Comparison of ENCODE assay signal across 14 cellular contexts in the genomic region with DNA sequence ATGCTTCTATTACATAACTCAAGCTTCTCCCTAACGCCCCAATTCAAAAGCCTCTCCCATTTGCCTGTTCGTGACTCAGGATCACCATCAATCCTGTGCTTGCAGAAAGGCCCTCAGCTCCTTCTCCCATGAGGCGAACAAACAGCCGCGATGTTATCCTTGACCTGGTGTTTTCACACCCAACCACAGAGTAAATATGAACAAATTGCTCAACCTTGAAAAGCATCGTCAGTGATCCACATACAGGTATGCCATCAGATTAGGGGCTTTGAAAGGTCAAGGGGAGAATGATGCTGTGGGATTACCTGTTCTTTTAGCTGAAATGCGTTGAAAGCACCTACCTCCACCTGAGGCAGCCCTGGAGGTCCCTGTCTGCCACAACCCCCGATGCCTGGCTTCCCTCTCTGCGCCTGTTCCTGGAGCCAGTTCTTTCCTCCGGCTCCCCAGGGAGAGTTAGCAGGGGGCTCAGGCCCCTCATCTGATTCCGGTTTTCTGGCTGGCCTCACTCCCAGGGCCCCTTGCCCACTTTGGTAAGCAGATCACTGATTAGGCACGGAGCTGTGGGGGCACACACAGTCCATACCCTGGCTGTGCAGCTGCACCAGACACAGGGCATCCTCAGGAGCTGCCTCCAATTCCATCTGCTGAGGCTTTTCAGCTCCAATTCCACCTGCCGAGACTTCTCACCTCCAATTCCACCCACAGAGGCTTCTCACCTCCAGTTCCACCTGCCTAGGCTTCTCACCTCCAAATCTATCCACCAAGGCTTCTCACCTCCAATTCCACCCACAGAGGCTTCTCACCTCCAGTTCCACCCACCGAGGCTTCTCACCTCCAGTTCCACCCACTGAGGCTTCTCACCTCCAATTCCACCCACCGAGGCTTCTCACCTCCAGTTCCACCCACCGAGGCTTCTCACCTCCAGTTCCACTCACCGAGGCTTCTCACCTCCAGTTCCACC. TPM values are rescaled to one million over a fixed set of nuclear protein-coding genes. Genes with fewer than 3 reads are reported as not detected.
A peak's percentile ranks its signal among the peaks of the same experiment; 100 is the strongest.
DNase-seq lines count a peak whose midpoint lies in the region; ATAC-seq, FAIRE-seq and TF ChIP-seq lines count a peak whose summit lies in the region.
"Had no signal": no experiment of that assay in that cellular context is flagged by ENCODE, and none has a peak within 500 bp of the region (broad histone marks: within the 10 kb centered on the region; RNA-seq: fewer than 3 reads in every experiment).

No MANE protein-coding gene starts in this region.

- H3K36me3 Mint-ChIP-seq in HFFc6 (ENCODE audit: low read depth) = no peaks in the 10 kb centered on the region

- no peak overlapping the region for H3K27ac Mint-ChIP-seq in HFFc6

- H3K4me3 ChIP-seq in left ventricle myocardium inferior (no peak overlapping the region), HepG2 (replicated peaks in 1 of 3; ENCODE audit: insufficient read depth in 1 of 3, low read depth in 2 of 3, low read length in 3 of 3) (no peak overlapping the region)

- TF ChIP-seq POLR2A in HepG2 (IDR thresholded peaks at IDR 0.05; ENCODE audit: insufficient read depth in 1 of 2, low read depth in 2 of 2, low read length in 2 of 2) (no peak), H54 (IDR thresholded peaks at IDR 0.05; ENCODE audit: low read depth, low read length) (no peak)

- peaks cover 18% of the 10 kb centered on the region for H3K27me3 Mint-ChIP-seq in HFFc6 (ENCODE audit: insufficient read depth)

- peaks cover 14% of the 10 kb centered on the region for H3K4me1 Mint-ChIP-seq in HFFc6 (ENCODE audit: low read depth)
- H3K4me1 Mint-ChIP-seq: naive thymus-derived CD8-positive, alpha-beta T cell had no signal

- peaks cover 5% of the 10 kb centered on the region; the same call in 1 of the 2 replicates for H3K9me3 Mint-ChIP-seq in HFFc6

- H3K27me3 ChIP-seq in left ventricle myocardium inferior (ENCODE audit: low read depth) (peaks cover 75% of the 10 kb centered on the region), HepG2 (ENCODE audit: control insufficient read depth in 1 of 2, insufficient read depth in 2 of 2, low read length in 2 of 2) (peaks cover 4 to 46% of the 10 kb centered on the region in 2 experiments; a peak in 4 of 5 replicates)

- H3K4me1 ChIP-seq in left ventricle myocardium inferior (no peaks in the 10 kb centered on the region), HepG2 (ENCODE audit: insufficient read depth, low read length) (peaks cover 44% of the 10 kb centered on the region)

- no peak overlapping the region for H2AFZ ChIP-seq in HepG2 (ENCODE audit: low read length)

- H3K79me2 ChIP-seq in HepG2 (ENCODE audit: insufficient read depth, low read length) = no peaks in the 10 kb centered on the region

- POLR2A ChIA-PET in HepG2 (lab: Yijun Ruan, JAX) = interaction anchor here (0.6 to 0.7 kb wide), 2 partner anchors 38 to 40 kb away, joined by 3 read pairs; no protein-coding TSS in a partner anchor

- CTCF ChIA-PET in HepG2 (lab: Yijun Ruan, JAX; ENCODE audit: low intra/inter-chr PET ratio, low total read pairs) = no interaction called here

- no peak overlapping the region for H3K9ac ChIP-seq in HepG2 (ENCODE audit: insufficient read depth, low read depth, low read length)
- H3K9ac ChIP-seq: KMS-11 had no signal

- H4K20me1 ChIP-seq in HepG2 (ENCODE audit: insufficient read depth, low read length) = no peaks in the 10 kb centered on the region

- TF ChIP-seq CTCF in left ventricle myocardium inferior (IDR thresholded peaks at IDR 0.05; ENCODE audit: borderline replicate concordance) = no peak
- TF ChIP-seq CTCF in HepG2 (CRISPR knock-in tag; IDR thresholded peaks at IDR 0.05) = no peak; the same call in 1 of the 2 replicates
- no peak for TF ChIP-seq CTCF in HFFc6 (IDR thresholded peaks at IDR 0.05)

- peak; percentile 58 for FAIRE-seq in HepG2 (lab: Jason Lieb, UNC)
- no peak for FAIRE-seq in H54 (lab: Jason Lieb, UNC)
- FAIRE-seq: keratinocyte had no signal

- H3K9me3 ChIP-seq in left ventricle myocardium inferior (replicated peaks) = peaks cover 12% of the 10 kb centered on the region
- H3K9me3 ChIP-seq in HepG2 (ENCODE audit: low read length) = 0 out of 2 replicates have a peak, but pooled peaks cover 4% of the 10 kb centered on the region

- no TSS peak for BruUV-seq in HepG2 (replicated peaks; lab: Mats Ljungman, UMichigan)

- H3K4me2 ChIP-seq in HepG2 (ENCODE audit: low read depth, low read length) = peak overlapping the region; percentile 43
- H3K4me2 ChIP-seq: KMS-11 had no signal

- in situ Hi-C loops in HepG2 (cut with HindIII; ENCODE audit: extremely low pct_ligation_motif_present, low pct_unique_long_range_greater_than_20kb) = no loop called here

- H3K36me3 ChIP-seq in left ventricle myocardium inferior = no peaks in the 10 kb centered on the region
- H3K36me3 ChIP-seq in HepG2 (replicated peaks in 1 of 2; ENCODE audit: control insufficient read depth in 1 of 2, insufficient read depth in 2 of 2, low read length in 2 of 2) = no peaks in the 10 kb centered on the region

- H3K4me3 Mint-ChIP-seq in HFFc6 = no peak overlapping the region
- H3K4me3 Mint-ChIP-seq: naive thymus-derived CD8-positive, alpha-beta T cell had no signal

- peak; percentile 78 for ATAC-seq in HepG2
- ATAC-seq: naive thymus-derived CD8-positive, alpha-beta T cell had no signal

- 26% methylated on average over 16 of the region's 17 CpGs for WGBS in HepG2 (ENCODE audit: low lambda C conversion rate)

- TF ChIP-seq EP300 in HepG2 (IDR thresholded peaks at IDR 0.05; ENCODE audit: low read depth in 2 of 2, low read length in 2 of 2) (peak; percentile 33 to 89; a peak in 2 of 4 replicates), HepG2 (CRISPR knock-in tag; IDR thresholded peaks at IDR 0.05; ENCODE audit: borderline replicate concordance) (peak; percentile 82)

- H3K27ac ChIP-seq in left ventricle myocardium inferior (replicated peaks) (no peak overlapping the region), HepG2 (ENCODE audit: extremely low read length, insufficient read depth, low read length) (no peak overlapping the region)
- H3K27ac ChIP-seq: KMS-11 had no signal

- intact Hi-C loops in cardiac septum (cut with DNase I) = no loop called here
- intact Hi-C loops in left ventricle myocardium inferior (cut with micrococcal nuclease) = no loop called here
- intact Hi-C loops in HepG2 (cut with micrococcal nuclease; ENCODE audit: unreplicated experiment) = loop anchor here (5.0 kb wide), 1 partner anchor 35 kb away; no protein-coding TSS in a partner anchor

- no peak for TF ChIP-seq RAD21 in HepG2 (CRISPR knock-in tag; IDR thresholded peaks at IDR 0.05)

- peak; percentile 60 for DNase-seq in cardiac septum (ENCODE audit: low spot score)
- no peak for DNase-seq in left ventricle myocardium inferior
- peak; percentile 32 for DNase-seq in SW480 (ENCODE audit: low spot score)
- peak; percentile 89 for DNase-seq in HepG2 (ENCODE audit: low spot score)
- DNase-seq in ureter (ENCODE audit: low spot score) = peak; percentile 68
- no peak for DNase-seq in HFFc6
- no peak for DNase-seq in H54 (ENCODE audit: insufficient read length, low spot score)
- DNase-seq in amygdala (lab: John Stamatoyannopoulos, UW) = no peak
- DNase-seq: HCEC 1CT, NCI-H446, SHP77 treated with DMSO at 0.1 percent for 48 hours had no signal

TF ChIP-seq in HepG2, 621 proteins besides CTCF, POLR2A, EP300 and RAD21 (continues in another document):
- TF ChIP-seq KDM5A (IDR thresholded peaks at IDR 0.05; ENCODE audit: borderline replicate concordance, low read length) = no peak
- no peak for TF ChIP-seq TOE1 (CRISPR knock-in tag; IDR thresholded peaks at IDR 0.05)
- peak in 1 of 2 experiments; percentile 83; a peak in 2 of 4 replicates for TF ChIP-seq KLF16 (CRISPR knock-in tag; IDR thresholded peaks at IDR 0.05)
- TF ChIP-seq MIER2 (CRISPR knock-in tag; IDR thresholded peaks at IDR 0.05) = peak; percentile 67
- TF ChIP-seq ZNF160 (CRISPR knock-in tag; IDR thresholded peaks at IDR 0.05) = no peak
- TF ChIP-seq, protein P1, sequence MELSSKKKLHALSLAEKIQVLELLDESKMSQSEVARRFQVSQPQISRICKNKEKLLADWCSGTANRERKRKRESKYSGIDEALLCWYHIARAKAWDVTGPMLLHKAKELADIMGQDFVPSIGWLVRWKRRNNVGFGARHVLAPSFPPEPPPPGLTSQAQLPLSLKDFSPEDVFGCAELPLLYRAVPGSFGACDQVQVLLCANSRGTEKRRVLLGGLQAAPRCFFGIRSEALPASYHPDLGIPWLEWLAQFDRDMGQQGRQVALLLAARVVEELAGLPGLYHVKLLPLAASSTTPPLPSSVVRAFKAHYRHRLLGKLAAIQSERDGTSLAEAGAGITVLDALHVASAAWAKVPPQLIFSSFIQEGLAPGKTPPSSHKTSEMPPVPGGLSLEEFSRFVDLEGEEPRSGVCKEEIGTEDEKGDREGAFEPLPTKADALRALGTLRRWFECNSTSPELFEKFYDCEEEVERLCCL (CRISPR knock-in tag; IDR thresholded peaks at IDR 0.05; ENCODE audit: borderline replicate concordance) = no peak
- TF ChIP-seq ZNF282 (IDR thresholded peaks at IDR 0.05; ENCODE audit: partially characterized antibody) = no peak

RNA-seq across cellular contexts. Expression of gene ODC1, which starts 39.3 kb away (rescaled TPM):
- total RNA-seq in cardiac septum (58.0 TPM), left ventricle myocardium inferior (41.7 TPM), HepG2 (2016; rRNA removed; fragmentation: Illumina TruSeq; extraction: Trizol) (371 and 422 TPM in 2 replicates), ureter (85.3 TPM)
- total RNA-seq in HepG2 (2016; cell fraction: cytosol; rRNA removed; fragmentation: Illumina TruSeq; extraction: Trizol; ENCODE audit: low read depth) = 747 and 845 TPM in 2 replicates
- 382 and 405 TPM in 2 replicates for total RNA-seq in HepG2 (2016; cell fraction: insoluble cytoplasmic fraction; rRNA removed; fragmentation: Illumina TruSeq; extraction: Trizol)
- total RNA-seq in HepG2 (2016; cell fraction: membrane; rRNA removed; fragmentation: Illumina TruSeq; extraction: Trizol) = 1,179 and 1,380 TPM in 2 replicates
- total RNA-seq in HepG2 (2016; cell fraction: nucleus; rRNA removed; fragmentation: Illumina TruSeq; extraction: Trizol) = 154 and 170 TPM in 2 replicates
- polyA plus RNA-seq in HepG2 (2011; rRNA removed) = 105 and 142 TPM in 2 replicates
- polyA plus RNA-seq in HepG2 (2011; cell fraction: cytosol; rRNA removed) = 93.6 and 131 TPM in 2 replicates
- polyA plus RNA-seq in HepG2 (2011; cell fraction: nucleus; rRNA removed) = 44.5 and 56.5 TPM in 2 replicates
- polyA plus RNA-seq in HepG2 (2012) = 108 and 109 TPM in 2 replicates
- polyA plus RNA-seq in HepG2 (2016; cell fraction: cytosol; fragmentation: Illumina TruSeq; extraction: Trizol; ENCODE audit: low read depth) = 923 and 940 TPM in 2 replicates
- 367 and 392 TPM in 2 replicates for polyA plus RNA-seq in HepG2 (2016; cell fraction: insoluble cytoplasmic fraction; fragmentation: Illumina TruSeq; extraction: Trizol; ENCODE audit: low read depth)
- 1,008 and 1,080 TPM in 2 replicates for polyA plus RNA-seq in HepG2 (2016; cell fraction: membrane; fragmentation: Illumina TruSeq; extraction: Trizol; ENCODE audit: low read depth)
- polyA plus RNA-seq in HepG2 (2016; cell fraction: nucleus; fragmentation: Illumina TruSeq; extraction: Trizol; ENCODE audit: insufficient read depth, low read depth) = 235 and 237 TPM in 2 replicates
- 64.0 and 223 TPM in 2 replicates for polyA minus RNA-seq in HepG2 (2011; rRNA and poly(A)+ RNA removed; ENCODE audit: low replicate concordance)
- 53.3 and 58.5 TPM in 2 replicates for polyA minus RNA-seq in HepG2 (2011; cell fraction: cytosol; rRNA and poly(A)+ RNA removed)
- 32.7 and 35.2 TPM in 2 replicates for polyA minus RNA-seq in HepG2 (2011; cell fraction: nucleus; rRNA and poly(A)+ RNA removed)
- total RNA-seq in HFFc6 (2021; fragmentation: NEBNext Ultra II Directional; extraction: Animal tissue kit (Norgen Biotek cat#: 25700)) = 100 to 1,000 TPM; 116 to 155 (median 143) TPM

Comparison
In these comparisons a context has a peak if more than half of its experiments do, and no peak if none do; other contexts are left out.
1. DNase-seq: peak in cardiac septum (single experiment), SW480 (single experiment), HepG2 (single experiment) and ureter (single experiment); none in left ventricle myocardium inferior (single experiment), HFFc6 (single experiment), H54 (single experiment) and amygdala (0 of 56).